Comparison of ENCODE assay signal across 8 cellular contexts in the genomic region with DNA sequence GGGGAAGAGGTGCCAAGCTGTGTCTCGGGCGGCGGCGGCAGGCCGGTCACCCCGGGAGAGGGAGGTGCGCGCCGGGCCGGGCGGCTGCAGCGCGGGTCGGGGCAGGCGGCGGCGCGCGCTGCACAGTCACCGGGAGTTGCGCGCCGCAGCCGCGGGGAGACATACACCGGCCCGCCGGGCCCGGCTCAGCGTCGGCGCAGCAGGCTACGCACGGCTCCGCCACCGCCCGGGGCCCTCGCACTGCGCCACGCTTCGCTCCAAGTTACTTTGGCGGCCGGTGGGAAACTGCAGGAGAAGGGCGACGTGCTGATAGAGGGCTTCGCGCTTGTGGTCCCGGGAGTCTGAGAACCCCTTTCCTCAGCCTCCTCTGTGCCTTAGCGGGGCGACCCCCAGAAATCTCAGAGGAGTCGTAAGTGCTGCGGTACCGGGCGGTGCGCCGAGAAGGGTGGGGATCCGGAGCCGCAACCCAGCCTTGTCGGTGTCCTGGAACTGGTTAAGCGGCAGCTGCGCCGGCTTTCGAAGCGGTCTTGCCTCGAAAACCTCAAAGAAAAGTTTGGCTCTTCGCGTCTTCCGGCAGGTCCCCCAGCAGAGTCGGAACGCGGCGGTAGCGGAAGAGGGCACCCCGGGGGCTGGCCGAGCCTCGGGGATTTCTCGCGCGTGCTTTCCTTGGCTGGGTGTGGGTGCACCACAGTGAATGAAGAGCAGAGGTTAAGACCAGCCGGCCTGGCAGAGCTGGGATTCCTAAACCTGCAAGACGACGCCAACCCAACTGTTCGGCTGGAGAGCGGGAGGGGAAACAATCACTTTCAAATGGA. TPM values are rescaled to one million over a fixed set of nuclear protein-coding genes. Genes with fewer than 3 reads are reported as not detected.
DNase-seq lines count a peak whose midpoint lies in the region; ATAC-seq and TF ChIP-seq lines count a peak whose summit lies in the region.

A gene (minus strand): TSS at position 11 of the 815 bp plus-strand sequence.

- H3K4me3 ChIP-seq in BJ (ENCODE audit: low read depth, low read length) (peak within 1 kb of the TSS; percentile 45), PC-9 (peak within 1 kb of the TSS; percentile 66), breast epithelium (peak within 1 kb of the TSS; percentile 61 to 75 (median 67)), iPS-18c (ENCODE audit: insufficient read depth, low read depth, low read length) (peak within 1 kb of the TSS; percentile 78), gastrocnemius medialis (peak within 1 kb of the TSS; percentile 57 to 74 (median 67))

- peaks cover 8% of the 10 kb centered on the region; the same call in 1 of the 2 replicates for H3F3A ChIP-seq in PC-9 (ENCODE audit: insufficient read depth, low read depth)

- H3K4me2 ChIP-seq in PC-9, result peak within 1 kb of the TSS; percentile 98

- H3K36me3 ChIP-seq in BJ (ENCODE audit: control insufficient read depth, insufficient read depth, low read length) (no peaks in the 10 kb centered on the region), PC-9 (ENCODE audit: low read depth) (peaks cover 9% of the 10 kb centered on the region; the same call in 1 of the 2 replicates), breast epithelium (no peaks in the 10 kb centered on the region), gastrocnemius medialis (no peaks in the 10 kb centered on the region)

- TF ChIP-seq CTCF in BJ (IDR thresholded peaks at IDR 0.05; ENCODE audit: insufficient read depth, low read depth, low read length) (no peak), PC-9 (conservative IDR thresholded peaks at IDR 0.05) (no peak), breast epithelium (IDR thresholded peaks at IDR 0.05) (no peak), gastrocnemius medialis (IDR thresholded peaks at IDR 0.05 in 4 of 5, conservative IDR thresholded peaks at IDR 0.05 in 1 of 5) (no peak)

- in situ Hi-C loops in gastrocnemius medialis (cut with MboI; ENCODE audit: low sequenced_read_pairs in 4 of 4), result no loop called here

- H3K9me3 ChIP-seq in PC-9 (ENCODE audit: insufficient read depth, low read depth), result no peaks in the 10 kb centered on the region
- no peaks in the 10 kb centered on the region for H3K9me3 ChIP-seq in breast epithelium
- H3K9me3 ChIP-seq in iPS-18c (ENCODE audit: control insufficient read depth, insufficient read depth, low read length), result no peaks in the 10 kb centered on the region
- no peaks in the 10 kb centered on the region for H3K9me3 ChIP-seq in gastrocnemius medialis

- POLR2A ChIA-PET in BJ (lab: Charles Lee) (no interaction called here), PC-9 (lab: Charles Lee; ENCODE audit: unreplicated experiment) (interaction anchor here (1.8 kb wide), 1 partner anchor 99 kb away, joined by 12 read pairs; no protein-coding TSS in a partner anchor)

- ATAC-seq in GM18867 (IDR thresholded peaks at IDR 0.05; ENCODE audit: unreplicated experiment) (peak; percentile 39), HG03354 (IDR thresholded peaks at IDR 0.05; ENCODE audit: poor library complexity, severe bottlenecking, unreplicated experiment) (peak; percentile 34), gastrocnemius medialis (peak in 1 of 2 donors; percentile 16), GM21367 (IDR thresholded peaks at IDR 0.05; ENCODE audit: unreplicated experiment) (no peak)

- peaks cover 58% of the 10 kb centered on the region for H3K79me2 ChIP-seq in PC-9 (ENCODE audit: low read depth)

- intact Hi-C loops in PC-9 (cut with micrococcal nuclease; ENCODE audit: unreplicated experiment), result loop anchor here (5.0 to 10.0 kb wide), 3 partner anchors 676 to 1274 kb away; no protein-coding TSS in a partner anchor
- intact Hi-C loops in breast epithelium (cut with DNase I; ENCODE audit: low total_unique reads), result no loop called here
- intact Hi-C loops in gastrocnemius medialis (cut with DNase I; ENCODE audit: low total_unique reads), result loop anchor here (5.0 to 10.0 kb wide), 3 partner anchors 129 to 1396 kb away; no protein-coding TSS in a partner anchor

- CTCF ChIA-PET in BJ (lab: Yijun Ruan, JAX), result no interaction called here
- CTCF ChIA-PET in PC-9 (lab: Charles Lee), result no interaction called here

- peaks cover 16% of the 10 kb centered on the region for H3K27me3 ChIP-seq in BJ (ENCODE audit: control insufficient read depth, insufficient read depth, low read length)
- H3K27me3 ChIP-seq in PC-9 (ENCODE audit: insufficient read depth, low read depth), result no peaks in the 10 kb centered on the region
- peaks cover 0 to 3% of the 10 kb centered on the region in 2 donors for H3K27me3 ChIP-seq in breast epithelium
- H3K27me3 ChIP-seq in gastrocnemius medialis, result peaks cover 4 to 11% (median 5%) of the 10 kb centered on the region in 3 donors

- H4K20me1 ChIP-seq in PC-9 (ENCODE audit: insufficient read depth), result peaks cover 26% of the 10 kb centered on the region

- H3K27ac ChIP-seq in PC-9, result peak within 1 kb of the TSS; percentile 96
- H3K27ac ChIP-seq in breast epithelium, result peak within 1 kb of the TSS; percentile 88 to 90
- peak within 1 kb of the TSS in 2 of 4 donors; percentile 44 to 54 for H3K27ac ChIP-seq in gastrocnemius medialis

- TF ChIP-seq POLR2A in breast epithelium (IDR thresholded peaks at IDR 0.05), result no peak
- TF ChIP-seq POLR2A in gastrocnemius medialis (IDR thresholded peaks at IDR 0.05), result no peak

- H3K4me1 ChIP-seq in PC-9 (replicated peaks; ENCODE audit: insufficient read depth), result peaks cover 37% of the 10 kb centered on the region
- no peaks in the 10 kb centered on the region for H3K4me1 ChIP-seq in breast epithelium
- peaks cover 10 to 27% of the 10 kb centered on the region in 2 donors for H3K4me1 ChIP-seq in gastrocnemius medialis

- peak within 1 kb of the TSS; percentile 64 for H2AFZ ChIP-seq in PC-9

- TSS peak; percentile 28 for BruUV-seq in PC-9 (replicated peaks; lab: Mats Ljungman, UMichigan)

- H3K9me2 ChIP-seq in PC-9 (ENCODE audit: insufficient read depth), result no peaks in the 10 kb centered on the region

- no peak for DNase-seq in BJ (ENCODE audit: low read depth)
- DNase-seq in PC-9, result peak; percentile 32 to 56
- peak; percentile 31 to 56 for DNase-seq in breast epithelium (ENCODE audit: low spot score in 2 of 2)
- no peak for DNase-seq in gastrocnemius medialis

RNA-seq across cellular contexts. Expression of the gene that starts here (rescaled TPM):
- 0.54 and 0.67 TPM in 2 replicates for polyA plus RNA-seq in BJ (2011; rRNA removed)
- 0.67 and 0.95 TPM in 2 replicates for polyA minus RNA-seq in BJ (2011; rRNA and poly(A)+ RNA removed)
- total RNA-seq in PC-9 (2021) (38.0 and 42.7 TPM in 2 replicates), breast epithelium (10 to 100 TPM; 12.1 to 34.2 (median 12.3) TPM), gastrocnemius medialis (under 1 TPM in 3 of 4 donors, not detected in 1; 0.15 to 0.62 (median 0.20) TPM)

Comparison
In these comparisons a context has a peak if more than half of its experiments do, and no peak if none do; other contexts are left out.
1. RNA of the gene that starts here (total RNA-seq): 38.0 to 42.7 TPM in PC-9 and 12.1 to 34.2 TPM in breast epithelium; 0.15 to 0.62 TPM in gastrocnemius medialis; every median in the first group is over 4 times any median in the second.
2. DNase-seq: peak in PC-9 (2 of 2) and breast epithelium (2 of 2); none in BJ (single experiment) and gastrocnemius medialis (0 of 2).
3. Peak in every context shown above with its lines, with median percentiles within 50 percentile points of each other: H3K4me3 ChIP-seq.